ENCODE assay signal across 8 cellular contexts in genomic region chr3:186514296-186515002, GRCh38. TPM values are rescaled to one million over a fixed set of nuclear protein-coding genes. Genes with fewer than 3 reads are reported as not detected.
A peak's percentile ranks its signal among the peaks of the same experiment; 100 is the strongest.
DNase-seq lines count a peak whose midpoint lies in the region; ATAC-seq and TF ChIP-seq lines count a peak whose summit lies in the region.
"Had no signal": no experiment of that assay in that cellular context is flagged by ENCODE, and none has a peak within 500 bp of the region (broad histone marks: within the 10 kb centered on the region; RNA-seq: fewer than 3 reads in every experiment).

No MANE protein-coding gene starts in this region.

- H3K4me2 ChIP-seq in DOHH2 (ENCODE audit: low read length), result no peak overlapping the region
- H3K4me2 ChIP-seq in IMR-90 (ENCODE audit: low read depth, low read length), result no peak overlapping the region

- H2BK15ac ChIP-seq in IMR-90 (ENCODE audit: low read depth, low read length), result no peak overlapping the region

- no peak overlapping the region for H3K14ac ChIP-seq in IMR-90 (replicated peaks; ENCODE audit: low read depth, low read length)

- no peaks in the 10 kb centered on the region for H3K36me3 ChIP-seq in DOHH2 (ENCODE audit: control insufficient read depth, low read length)
- H3K36me3 ChIP-seq in IMR-90 (ENCODE audit: control insufficient read depth, insufficient read depth, low read length), result no peaks in the 10 kb centered on the region
- H3K36me3 ChIP-seq in mucosa of descending colon (ENCODE audit: low read depth), result no peaks in the 10 kb centered on the region
- H3K36me3 ChIP-seq in suprapubic skin, result no peaks in the 10 kb centered on the region
- H3K36me3 ChIP-seq: HAP-1 had no signal

- no peaks in the 10 kb centered on the region for H3K9me2 ChIP-seq in DOHH2 (replicated peaks; ENCODE audit: control insufficient read depth, low read length)

- no peak overlapping the region for H2BK5ac ChIP-seq in IMR-90 (ENCODE audit: low read depth, low read length, poor library complexity, severe bottlenecking)

- no peak overlapping the region for H4K5ac ChIP-seq in IMR-90 (ENCODE audit: low read depth, low read length)

- H3K4me3 ChIP-seq in DOHH2 (ENCODE audit: low read length), result no peak overlapping the region
- H3K4me3 ChIP-seq in IMR-90 (ENCODE audit: insufficient read depth, low read depth, low read length), result no peak overlapping the region
- no peak overlapping the region for H3K4me3 ChIP-seq in mucosa of descending colon
- no peak overlapping the region for H3K4me3 ChIP-seq in suprapubic skin
- H3K4me3 ChIP-seq: HAP-1 had no signal

- no peak overlapping the region for H4K8ac ChIP-seq in IMR-90 (ENCODE audit: low read depth in 2 of 2, low read length in 2 of 2)

- no peaks in the 10 kb centered on the region for H3K9me1 ChIP-seq in IMR-90 (ENCODE audit: insufficient read depth, low read length)

- H3K9ac ChIP-seq in IMR-90 (ENCODE audit: low read depth, low read length), result no peak overlapping the region

- no peak for DNase-seq in IMR-90
- peak; percentile 13 for DNase-seq in amniotic epithelial cell (ENCODE audit: low read depth)
- DNase-seq in mucosa of descending colon, result peak in 1 of 3 donors; percentile 20
- DNase-seq in T1000 (lab: John Stamatoyannopoulos, UW), result no peak
- no peak for DNase-seq in suprapubic skin (ENCODE audit: low spot score in 2 of 2)

- H3K56ac ChIP-seq in IMR-90 (ENCODE audit: extremely low read depth, insufficient read depth, low read length), result no peak overlapping the region

- H2AK9ac ChIP-seq in IMR-90 (replicated peaks; ENCODE audit: low read depth, low read length, poor library complexity), result no peak overlapping the region

- no TSS peak for BruUV-seq in IMR-90 (replicated peaks; lab: Mats Ljungman, UMichigan)

- CTCF ChIA-PET in IMR-90 (lab: Yijun Ruan, JAX), result interaction anchor here (0.9 kb wide), 1 partner anchor 26 kb away, joined by 3 read pairs; no protein-coding TSS in a partner anchor

- H3K4ac ChIP-seq in IMR-90 (ENCODE audit: low read depth, low read length), result no peak overlapping the region

- H2BK120ac ChIP-seq in IMR-90 (ENCODE audit: low read depth, low read length), result no peak overlapping the region

- H2AFZ ChIP-seq in IMR-90 (replicated peaks; ENCODE audit: low read length, poor library complexity), result no peak overlapping the region

- ATAC-seq in IMR-90 (ENCODE audit: low read depth) (no peak), mucosa of descending colon (peak; percentile 47), HG03196 (IDR thresholded peaks at IDR 0.05; ENCODE audit: unreplicated experiment) (no peak)

- H3F3A ChIP-seq in DOHH2 (ENCODE audit: control insufficient read depth, insufficient read depth), result no peaks in the 10 kb centered on the region

- POLR2A ChIA-PET in IMR-90 (lab: Charles Lee; ENCODE audit: unreplicated experiment), result no interaction called here

- intact Hi-C loops in IMR-90 (cut with micrococcal nuclease) (no loop called here), mucosa of descending colon (cut with DNase I, micrococcal nuclease) (no loop called here)

- peaks cover 24% of the 10 kb centered on the region for H3K4me1 ChIP-seq in DOHH2 (ENCODE audit: control insufficient read depth, low read length)
- H3K4me1 ChIP-seq in IMR-90 (ENCODE audit: control insufficient read depth, insufficient read depth, low read length), result no peaks in the 10 kb centered on the region
- no peaks in the 10 kb centered on the region for H3K4me1 ChIP-seq in mucosa of descending colon (ENCODE audit: low read depth)
- H3K4me1 ChIP-seq in suprapubic skin, result no peaks in the 10 kb centered on the region
- H3K4me1 ChIP-seq: HAP-1 had no signal

- no CpG with 5 or more reads among the region's 3 CpGs for WGBS in IMR-90 (ENCODE audit: extremely low coverage in 2 of 2, insufficient read length in 1 of 2), 2 experiments
- WGBS in suprapubic skin, result 72% methylated on average over 3 of the region's 3 CpGs

- no peak overlapping the region for H2BK20ac ChIP-seq in IMR-90 (ENCODE audit: low read depth, low read length)

- TF ChIP-seq CTCF in DOHH2 (IDR thresholded peaks at IDR 0.05; ENCODE audit: low read depth, low read length, poor library complexity, severe bottlenecking), result peak; percentile 55
- TF ChIP-seq CTCF in IMR-90 (conservative IDR thresholded peaks at IDR 0.05; ENCODE audit: low read depth, low read length), result 0 out of 2 replicates have a peak, but pooled peaks have one; percentile 17
- TF ChIP-seq CTCF in mucosa of descending colon (IDR thresholded peaks at IDR 0.05), result peak; percentile 26
- peak in 1 of 2 donors; percentile 42 for TF ChIP-seq CTCF in suprapubic skin (IDR thresholded peaks at IDR 0.05)

- H3K9me3 ChIP-seq in DOHH2 (ENCODE audit: control insufficient read depth, insufficient read depth, low read length) (no peaks in the 10 kb centered on the region), IMR-90 (ENCODE audit: control insufficient read depth, insufficient read depth, low read length) (peaks cover 3% of the 10 kb centered on the region; the same call in 1 of the 2 replicates), mucosa of descending colon (no peaks in the 10 kb centered on the region), suprapubic skin (no peaks in the 10 kb centered on the region)
- H3K9me3 ChIP-seq: HAP-1 had no signal

- no peaks in the 10 kb centered on the region for H3K79me2 ChIP-seq in DOHH2 (ENCODE audit: control insufficient read depth, low read length)

- TF ChIP-seq EP300 in suprapubic skin (IDR thresholded peaks at IDR 0.05), result no peak

- no peak overlapping the region for H3K18ac ChIP-seq in IMR-90 (ENCODE audit: low read depth, low read length)

- H4K91ac ChIP-seq in IMR-90 (ENCODE audit: insufficient read depth, low read depth, low read length), result no peak overlapping the region

- no peaks in the 10 kb centered on the region for H3K79me1 ChIP-seq in IMR-90 (ENCODE audit: low read depth in 1 of 2, low read length in 2 of 2)

- H3K27ac ChIP-seq in DOHH2 (ENCODE audit: low read depth, low read length) (no peak overlapping the region), IMR-90 (ENCODE audit: insufficient read depth, low read length) (no peak overlapping the region), suprapubic skin (no peak overlapping the region)

- H4K20me1 ChIP-seq in DOHH2 (ENCODE audit: control insufficient read depth, insufficient read depth, low read depth, low read length) (no peaks in the 10 kb centered on the region), IMR-90 (ENCODE audit: insufficient read depth, low read length) (no peaks in the 10 kb centered on the region)

- H2AK5ac ChIP-seq in IMR-90 (ENCODE audit: low read depth, low read length), result no peak overlapping the region

- H3K23ac ChIP-seq in IMR-90 (ENCODE audit: low read depth, low read length), result no peak overlapping the region

- in situ Hi-C loops in IMR-90 (cut with MboI; ENCODE audit: low sequenced_read_pairs), result no loop called here

- TF ChIP-seq POLR2A in IMR-90 (IDR thresholded peaks at IDR 0.05; ENCODE audit: low read depth, low read length) (no peak), suprapubic skin (IDR thresholded peaks at IDR 0.05) (no peak)

- H3K27me3 ChIP-seq in DOHH2 (ENCODE audit: control insufficient read depth, low read length), result no peaks in the 10 kb centered on the region
- H3K27me3 ChIP-seq in IMR-90 (ENCODE audit: control insufficient read depth, insufficient read depth, low read length), result peaks cover 29% of the 10 kb centered on the region
- peaks cover 23% of the 10 kb centered on the region for H3K27me3 ChIP-seq in suprapubic skin

- dilution Hi-C loops in IMR-90 (cut with HindIII; ENCODE audit: low sequenced_read_pairs, unreplicated experiment), result no loop called here

- no peak for TF ChIP-seq RAD21 in IMR-90 (IDR thresholded peaks at IDR 0.05; ENCODE audit: low read length)

TF ChIP-seq in IMR-90, 13 proteins besides CTCF, POLR2A, EP300 and RAD21 (continues in another document):
- TF ChIP-seq RCOR1 (IDR thresholded peaks at IDR 0.05; ENCODE audit: insufficient replicate concordance, low read length) (no peak), CEBPB (IDR thresholded peaks at IDR 0.05; ENCODE audit: low read depth, low read length) (no peak), RFX5 (IDR thresholded peaks at IDR 0.05; ENCODE audit: low read depth, low read length) (no peak), MAZ (IDR thresholded peaks at IDR 0.05; ENCODE audit: borderline replicate concordance, low read depth, low read length) (no peak), SMC3 (IDR thresholded peaks at IDR 0.05; ENCODE audit: low read depth, low read length) (no peak), USF2 (IDR thresholded peaks at IDR 0.05; ENCODE audit: low read depth, low read length) (no peak), NFE2L2 (IDR thresholded peaks at IDR 0.05; ENCODE audit: low read depth, low read length) (no peak), FOS (IDR thresholded peaks at IDR 0.05; ENCODE audit: low read depth, low read length) (no peak), MXI1 (IDR thresholded peaks at IDR 0.05; ENCODE audit: borderline replicate concordance, low read depth, low read length) (no peak), CHD1 (IDR thresholded peaks at IDR 0.05; ENCODE audit: low read depth, low read length) (no peak)

RNA-seq across cellular contexts. Expression of gene CRYGS, which starts 29.7 kb away (rescaled TPM):
- total RNA-seq in IMR-90 (2012; rRNA removed) (0.36 and 0.56 TPM in 2 replicates), mucosa of descending colon (1 to 10 TPM; 3.2 to 3.9 (median 3.8) TPM), suprapubic skin (1 to 10 TPM; 2.2 to 6.7 (median 3.6) TPM)
- 2.1 TPM in 2 replicates for polyA plus RNA-seq in IMR-90 (2012; rRNA removed)
- polyA plus RNA-seq in IMR-90 (2012; cell fraction: cytosol; rRNA removed), result 0.23 and 0.35 TPM in 2 replicates
- 10.3 and 23.1 TPM in 2 replicates for polyA plus RNA-seq in IMR-90 (2012; cell fraction: nucleus; rRNA removed; ENCODE audit: low replicate concordance)

RNA-seq across cellular contexts. Expression of gene TBCCD1, which starts 52.7 kb away (rescaled TPM):
- total RNA-seq in IMR-90 (2012; rRNA removed), result 17.8 and 19.7 TPM in 2 replicates
- 6.5 and 7.9 TPM in 2 replicates for polyA plus RNA-seq in IMR-90 (2012; rRNA removed)
- polyA plus RNA-seq in IMR-90 (2012; cell fraction: cytosol; rRNA removed), result 3.5 and 3.7 TPM in 2 replicates
- polyA plus RNA-seq in IMR-90 (2012; cell fraction: nucleus; rRNA removed; ENCODE audit: low replicate concordance), result 4.8 and 20.3 TPM in 2 replicates
- total RNA-seq in mucosa of descending colon, result 10 to 100 TPM; 11.0 to 13.4 (median 12.6) TPM
- 10 to 100 TPM; 16.6 to 19.8 (median 17.6) TPM for total RNA-seq in suprapubic skin

RNA-seq across cellular contexts. Expression of gene DNAJB11, which starts 56.1 kb away (rescaled TPM):
- 27.4 and 62.8 TPM in 2 replicates for total RNA-seq in IMR-90 (2012; rRNA removed)
- polyA plus RNA-seq in IMR-90 (2012; rRNA removed), result 42.4 and 48.6 TPM in 2 replicates
- polyA plus RNA-seq in IMR-90 (2012; cell fraction: cytosol; rRNA removed), result 16.5 and 35.2 TPM in 2 replicates
- 9.1 and 32.7 TPM in 2 replicates for polyA plus RNA-seq in IMR-90 (2012; cell fraction: nucleus; rRNA removed; ENCODE audit: low replicate concordance)
- 10 to 100 TPM; 32.2 to 45.7 (median 34.0) TPM for total RNA-seq in mucosa of descending colon
- total RNA-seq in suprapubic skin, result 10 to 100 TPM; 30.3 to 35.9 (median 30.9) TPM
